8 cellular contexts compared by ENCODE assay signal in genomic region chr17:45585037-45585437, GRCh38.
DNase-seq lines count a peak whose midpoint lies in the region; ATAC-seq, FAIRE-seq and TF ChIP-seq lines count a peak whose summit lies in the region.
"Not testable (repeated sequence)": the region's sequence is repeated elsewhere in the genome, so short reads cannot be mapped to it uniquely, and the experiment has no call there.

No MANE protein-coding gene starts in this region.

- TF ChIP-seq CTCF in AG10803 (conservative IDR thresholded peaks at IDR 0.05; ENCODE audit: low read length), result peak; percentile 25

- TF ChIP-seq POLR2A in GM19099 (IDR thresholded peaks at IDR 0.05; ENCODE audit: extremely low read depth, insufficient read length, low read depth), result peak; percentile 68

- not testable (repeated sequence) for FAIRE-seq in RCC 7860 (lab: Jason Lieb, UNC)

- not testable (repeated sequence) for H3K27me3 Mint-ChIP-seq in activated T-helper 17 cell treated with anti-CD3 and anti-CD28 coated beads, Interleukin-2, amount 50 U/mL, for 72 hours

- not testable (repeated sequence) for H3K9me3 Mint-ChIP-seq in activated T-helper 17 cell treated with anti-CD3 and anti-CD28 coated beads, Interleukin-2, amount 50 U/mL, for 72 hours

- peaks cover 33% of the 10 kb centered on the region for H3K36me3 Mint-ChIP-seq in activated T-helper 17 cell treated with anti-CD3 and anti-CD28 coated beads, Interleukin-2, amount 50 U/mL, for 72 hours (ENCODE audit: low read depth)

- H3K4me3 ChIP-seq in AG10803 (ENCODE audit: low read length), result peak overlapping the region; percentile 98

- DNase-seq in AG10803 (ENCODE audit: low read depth) (peak; percentile 73), RCC 7860 (ENCODE audit: low spot score) (peak; percentile 64), mesenteric fat pad (ENCODE audit: low spot score) (peak; percentile 93)
- peak; percentile 81 for DNase-seq in stimulated activated CD4-positive, alpha-beta T cell treated with anti-CD3 and anti-CD28 coated beads, Interleukin-2, amount 100 ng/mL, for 48 hours

- peak overlapping the region; percentile 90 for H3K27ac Mint-ChIP-seq in activated T-helper 17 cell treated with anti-CD3 and anti-CD28 coated beads, Interleukin-2, amount 50 U/mL, for 72 hours

- not testable (repeated sequence) for H3K4me1 Mint-ChIP-seq in activated T-helper 17 cell treated with anti-CD3 and anti-CD28 coated beads, Interleukin-2, amount 50 U/mL, for 72 hours

- ATAC-seq in HG03060 (IDR thresholded peaks at IDR 0.05; ENCODE audit: low read depth, unreplicated experiment) (peak; percentile 44), esophagus mucosa (peak; percentile 76)
- ATAC-seq in activated T-helper 17 cell treated with anti-CD3 and anti-CD28 coated beads, Interleukin-2, amount 50 U/mL, for 72 hours (replicated peaks), result peak; percentile 82

- H3K4me3 Mint-ChIP-seq in activated T-helper 17 cell treated with anti-CD3 and anti-CD28 coated beads, Interleukin-2, amount 50 U/mL, for 72 hours, result peak overlapping the region; percentile 91

Comparison
In these comparisons a context has a peak if more than half of its experiments do, and no peak if none do; other contexts are left out.
1. Peak in every context shown above with its lines: DNase-seq, ATAC-seq and H3K4me3 ChIP-seq.